ENCODE assay signal across 8 cellular contexts in genomic region chr10:21078410-21079329, GRCh38.
DNase-seq lines count a peak whose midpoint lies in the region; ATAC-seq, FAIRE-seq and TF ChIP-seq lines count a peak whose summit lies in the region.

No MANE protein-coding gene starts in this region.

- DNase-seq in Calu3 (peak; percentile 73), Karpas-422 (peak; percentile 79), RCC 7860 (ENCODE audit: low spot score) (peak; percentile 50), dermis blood vessel endothelial cell (peak; percentile 86), HepG2 (ENCODE audit: low spot score) (peak; percentile 61), tibial nerve (ENCODE audit: low spot score in 2 of 2) (peak; percentile 17 to 65)
- DNase-seq in activated CD4-positive, CD25-positive, alpha-beta regulatory T cell (lab: John Stamatoyannopoulos, UW) = no peak

- H4K20me1 ChIP-seq in Karpas-422 (ENCODE audit: insufficient read depth, low read depth, low read length) (no peaks in the 10 kb centered on the region), HepG2 (ENCODE audit: insufficient read depth, low read length) (no peaks in the 10 kb centered on the region)

- H3K36me3 ChIP-seq in Karpas-422 (ENCODE audit: insufficient read depth, low read length) (no peaks in the 10 kb centered on the region), HepG2 (replicated peaks in 1 of 2; ENCODE audit: control insufficient read depth in 1 of 2, insufficient read depth in 2 of 2, low read length in 2 of 2) (no peaks in the 10 kb centered on the region), tibial nerve (no peaks in the 10 kb centered on the region)

- H3K27ac Mint-ChIP-seq in Calu3 (ENCODE audit: unreplicated experiment) = peak overlapping the region; percentile 47

- H3K9me3 Mint-ChIP-seq in Calu3 (ENCODE audit: low read depth, unreplicated experiment) = no peaks in the 10 kb centered on the region

- intact Hi-C loops in Calu3 (cut with micrococcal nuclease; ENCODE audit: unreplicated experiment) (loop anchor here (1.0 to 10.0 kb wide), 7 partner anchors 56 to 876 kb away; no protein-coding TSS in a partner anchor), HepG2 (cut with micrococcal nuclease; ENCODE audit: unreplicated experiment) (loop anchor here (1.0 to 10.0 kb wide), 3 partner anchors 220 to 1569 kb away; no protein-coding TSS in a partner anchor)

- H3K9me2 ChIP-seq in Karpas-422 (replicated peaks; ENCODE audit: insufficient read depth, low read length) = no peaks in the 10 kb centered on the region

- peak; percentile 73 for TF ChIP-seq CTCF in Calu3 (IDR thresholded peaks at IDR 0.05; ENCODE audit: unreplicated experiment)
- peak; percentile 85 for TF ChIP-seq CTCF in HepG2 (CRISPR knock-in tag; IDR thresholded peaks at IDR 0.05)
- TF ChIP-seq CTCF in tibial nerve (IDR thresholded peaks at IDR 0.05) = peak; percentile 58 to 72 (median 66)

- peak; percentile 80 for ATAC-seq in GM19452 (IDR thresholded peaks at IDR 0.05; ENCODE audit: unreplicated experiment)
- peak; percentile 96 for ATAC-seq in HepG2

- 9% methylated on average over 6 of the region's 6 CpGs for WGBS in HepG2 (ENCODE audit: low lambda C conversion rate)
- 48 to 56% methylated on average over 6 of the region's 6 CpGs for WGBS in tibial nerve, 2 donors

- H3K4me3 ChIP-seq in Karpas-422 (ENCODE audit: low read length) = no peak overlapping the region
- H3K4me3 ChIP-seq in HepG2 (replicated peaks in 1 of 3; ENCODE audit: insufficient read depth in 1 of 3, low read depth in 2 of 3, low read length in 3 of 3) = no peak overlapping the region
- H3K4me3 ChIP-seq in tibial nerve = no peak overlapping the region

- no peak overlapping the region for H3K9ac ChIP-seq in Karpas-422 (ENCODE audit: low read length)
- H3K9ac ChIP-seq in HepG2 (ENCODE audit: insufficient read depth, low read depth, low read length) = no peak overlapping the region

- CTCF ChIA-PET in Calu3 (lab: Charles Lee) = interaction anchor here (0.7 to 1.5 kb wide), 3 partner anchors 19 to 418 kb away, joined by 3 to 5 read pairs (median 4); no protein-coding TSS in a partner anchor
- CTCF ChIA-PET in HepG2 (lab: Yijun Ruan, JAX; ENCODE audit: low intra/inter-chr PET ratio, low total read pairs) = interaction anchor here (0.9 to 2.5 kb wide), 2 partner anchors 190 to 191 kb away, joined by 3 to 32 read pairs; no protein-coding TSS in a partner anchor

- no peaks in the 10 kb centered on the region for H3K27me3 Mint-ChIP-seq in Calu3 (ENCODE audit: unreplicated experiment)

- H3K79me2 ChIP-seq in Karpas-422 (ENCODE audit: low read length) = no peaks in the 10 kb centered on the region
- H3K79me2 ChIP-seq in HepG2 (ENCODE audit: insufficient read depth, low read length) = no peaks in the 10 kb centered on the region

- peaks cover 9% of the 10 kb centered on the region for H3K4me1 Mint-ChIP-seq in Calu3 (ENCODE audit: low read depth, unreplicated experiment)

- peak; percentile 69; the same call in 1 of the 2 replicates for TF ChIP-seq RAD21 in HepG2 (CRISPR knock-in tag; IDR thresholded peaks at IDR 0.05)

- H3K4me3 Mint-ChIP-seq in Calu3 (ENCODE audit: low read depth, unreplicated experiment) = no peak overlapping the region

- H3K4me1 ChIP-seq in Karpas-422 (ENCODE audit: low read length) = no peaks in the 10 kb centered on the region
- H3K4me1 ChIP-seq in HepG2 (ENCODE audit: insufficient read depth, low read length) = no peaks in the 10 kb centered on the region
- H3K4me1 ChIP-seq in tibial nerve = peaks cover 0 to 13% (median 0%) of the 10 kb centered on the region in 4 donors

- TF ChIP-seq POLR2A in HepG2 (IDR thresholded peaks at IDR 0.05; ENCODE audit: insufficient read depth in 1 of 2, low read depth in 2 of 2, low read length in 2 of 2) (no peak), tibial nerve (IDR thresholded peaks at IDR 0.05) (no peak)

- H3K27ac ChIP-seq in Karpas-422 (ENCODE audit: low read length) = no peak overlapping the region
- no peak overlapping the region for H3K27ac ChIP-seq in HepG2 (ENCODE audit: extremely low read length, insufficient read depth, low read length)
- H3K27ac ChIP-seq in tibial nerve = no peak overlapping the region

- H3K27me3 ChIP-seq in Karpas-422 (ENCODE audit: low read length) (no peaks in the 10 kb centered on the region), HepG2 (ENCODE audit: control insufficient read depth in 1 of 2, insufficient read depth in 2 of 2, low read length in 2 of 2) (no peaks in the 10 kb centered on the region), tibial nerve (no peaks in the 10 kb centered on the region)

- no peaks in the 10 kb centered on the region for H3K36me3 Mint-ChIP-seq in Calu3 (ENCODE audit: insufficient read depth, unreplicated experiment)

- H3K9me3 ChIP-seq in Karpas-422 (ENCODE audit: low read length) = no peaks in the 10 kb centered on the region
- no peaks in the 10 kb centered on the region for H3K9me3 ChIP-seq in HepG2 (ENCODE audit: low read length)
- H3K9me3 ChIP-seq in tibial nerve = no peaks in the 10 kb centered on the region

- H2AFZ ChIP-seq in Karpas-422 (ENCODE audit: low read length) = no peak overlapping the region
- no peak overlapping the region for H2AFZ ChIP-seq in HepG2 (ENCODE audit: low read length)

- BruUV-seq in Calu3 (replicated peaks; lab: Mats Ljungman, UMichigan) = no TSS peak
- BruUV-seq in HepG2 (replicated peaks; lab: Mats Ljungman, UMichigan) = no TSS peak

- in situ Hi-C loops in HepG2 (cut with HindIII; ENCODE audit: extremely low pct_ligation_motif_present, low pct_unique_long_range_greater_than_20kb) = loop anchor here (5.0 kb wide), 1 partner anchor 189 kb away; no protein-coding TSS in a partner anchor

- H3K4me2 ChIP-seq in Karpas-422 (ENCODE audit: low read depth, low read length, poor library complexity, severe bottlenecking) = no peak overlapping the region
- H3K4me2 ChIP-seq in HepG2 (ENCODE audit: low read depth, low read length) = no peak overlapping the region

- peak; percentile 65 for FAIRE-seq in RCC 7860 (lab: Jason Lieb, UNC)
- FAIRE-seq in HepG2 (lab: Jason Lieb, UNC) = peak; percentile 23

- no peak for TF ChIP-seq EP300 in HepG2 (IDR thresholded peaks at IDR 0.05; ENCODE audit: low read depth in 2 of 2, low read length in 2 of 2)
- TF ChIP-seq EP300 in HepG2 (CRISPR knock-in tag; IDR thresholded peaks at IDR 0.05; ENCODE audit: borderline replicate concordance) = no peak
- no peak for TF ChIP-seq EP300 in tibial nerve (IDR thresholded peaks at IDR 0.05)

- POLR2A ChIA-PET in HepG2 (lab: Yijun Ruan, JAX) = no interaction called here

TF ChIP-seq in HepG2, 621 proteins besides CTCF, POLR2A, EP300 and RAD21:
- TF ChIP-seq ZSCAN31 (CRISPR knock-in tag; IDR thresholded peaks at IDR 0.05; ENCODE audit: low read depth) (no peak), HNRNPLL (IDR thresholded peaks at IDR 0.05; ENCODE audit: low read depth, low read length, poor library complexity, severe bottlenecking) (no peak), SSRP1 (CRISPR knock-in tag; IDR thresholded peaks at IDR 0.05) (0 out of 2 replicates have a peak, but pooled peaks have one; percentile 43), MIXL1 (CRISPR knock-in tag; IDR thresholded peaks at IDR 0.05) (peak; percentile 71; the same call in 1 of the 2 replicates), SMC3 (IDR thresholded peaks at IDR 0.05; ENCODE audit: low read length) (peak; percentile 69), STAG1 (CRISPR knock-in tag; IDR thresholded peaks at IDR 0.05) (peak; percentile 90), ZBTB37 (CRISPR knock-in tag; IDR thresholded peaks at IDR 0.05) (no peak), BHLHE40 (IDR thresholded peaks at IDR 0.05; ENCODE audit: low read length) (peak; percentile 77), TGIF2 (CRISPR knock-in tag; IDR thresholded peaks at IDR 0.05) (peak; percentile 38; the same call in 1 of the 2 replicates)
- TF ChIP-seq, protein P1, sequence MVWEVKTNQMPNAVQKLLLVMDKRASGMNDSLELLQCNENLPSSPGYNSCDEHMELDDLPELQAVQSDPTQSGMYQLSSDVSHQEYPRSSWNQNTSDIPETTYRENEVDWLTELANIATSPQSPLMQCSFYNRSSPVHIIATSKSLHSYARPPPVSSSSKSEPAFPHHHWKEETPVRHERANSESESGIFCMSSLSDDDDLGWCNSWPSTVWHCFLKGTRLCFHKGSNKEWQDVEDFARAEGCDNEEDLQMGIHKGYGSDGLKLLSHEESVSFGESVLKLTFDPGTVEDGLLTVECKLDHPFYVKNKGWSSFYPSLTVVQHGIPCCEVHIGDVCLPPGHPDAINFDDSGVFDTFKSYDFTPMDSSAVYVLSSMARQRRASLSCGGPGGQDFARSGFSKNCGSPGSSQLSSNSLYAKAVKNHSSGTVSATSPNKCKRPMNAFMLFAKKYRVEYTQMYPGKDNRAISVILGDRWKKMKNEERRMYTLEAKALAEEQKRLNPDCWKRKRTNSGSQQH (CRISPR knock-in tag; IDR thresholded peaks at IDR 0.05; ENCODE audit: low read depth) = peak; percentile 40; the same call in 1 of the 2 replicates

Comparison
In these comparisons a context has a peak if more than half of its experiments do, and no peak if none do; other contexts are left out.
1. DNase-seq: peak in Calu3 (single experiment), Karpas-422 (single experiment), RCC 7860 (single experiment), dermis blood vessel endothelial cell (single experiment), HepG2 (single experiment) and tibial nerve (2 of 2); none in activated CD4-positive, CD25-positive, alpha-beta regulatory T cell (0 of 4).
2. Peak in every context shown above with its lines, with median percentiles within 50 percentile points of each other: CTCF ChIP-seq.